In the genomic region with DNA sequence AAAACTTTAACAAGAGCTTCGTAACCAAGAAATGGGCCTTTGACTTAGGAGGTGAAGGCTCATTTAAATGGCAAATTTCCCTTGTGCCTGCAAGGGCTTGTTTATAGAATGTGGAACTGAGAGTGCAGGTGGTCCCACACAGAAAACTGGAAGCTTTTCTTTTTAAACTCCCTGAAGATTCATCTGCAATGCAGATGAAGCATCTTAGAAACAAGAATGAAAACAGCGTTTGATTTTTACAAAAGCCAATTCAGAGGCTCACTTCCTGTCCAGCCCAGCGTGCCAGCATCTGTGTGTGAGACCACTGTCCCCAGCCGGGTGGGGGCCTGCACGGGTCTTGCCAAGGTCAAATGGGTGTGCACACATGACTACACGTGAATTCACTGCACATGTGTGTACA, we compare ENCODE assay signal across 12 cellular contexts.
DNase-seq lines count a peak whose midpoint lies in the region; ATAC-seq lines count a peak whose summit lies in the region.
"Had no signal": no experiment of that assay in that cellular context is flagged by ENCODE, and none has a peak within 500 bp of the region (broad histone marks: within the 10 kb centered on the region; RNA-seq: fewer than 3 reads in every experiment).

No MANE protein-coding gene starts in this region.

- H3K4me1 Mint-ChIP-seq in activated naive CD4-positive, alpha-beta T cell treated with anti-CD3 and anti-CD28 coated beads, Interleukin-2, amount 10 ng/mL, durations not matched to agents 7 days and 5 days: peaks cover 5% of the 10 kb centered on the region

- no peak overlapping the region for H2BK12ac ChIP-seq in neuronal stem cell (ENCODE audit: low read length)

- no peaks in the 10 kb centered on the region for H3K9me3 Mint-ChIP-seq in activated naive CD4-positive, alpha-beta T cell treated with anti-CD3 and anti-CD28 coated beads, Interleukin-2, amount 10 ng/mL, durations not matched to agents 7 days and 5 days

- peak overlapping the region; percentile 15 for H2BK15ac ChIP-seq in neuronal stem cell (ENCODE audit: low read length)

- CTCF ChIA-PET in activated naive CD4-positive, alpha-beta T cell treated with anti-CD3 and anti-CD28 coated beads, Interleukin-2, amount 10 ng/mL, durations not matched to agents 7 days and 5 days (lab: Charles Lee): no interaction called here

- H3K27me3 ChIP-seq in Karpas-422 (ENCODE audit: low read length) (no peaks in the 10 kb centered on the region), neuronal stem cell (ENCODE audit: control insufficient read depth in 3 of 3, insufficient read depth in 3 of 3, low read depth in 1 of 3, low read length in 3 of 3) (no peaks in the 10 kb centered on the region)

- no peaks in the 10 kb centered on the region for H3K79me2 ChIP-seq in Karpas-422 (ENCODE audit: low read length)

- ATAC-seq in GM18861 (IDR thresholded peaks at IDR 0.05; ENCODE audit: unreplicated experiment) (peak; percentile 82), GM21786 (IDR thresholded peaks at IDR 0.05; ENCODE audit: unreplicated experiment) (peak; percentile 82)

- H3K4me1 ChIP-seq in Karpas-422 (ENCODE audit: low read length): peaks cover 35% of the 10 kb centered on the region
- H3K4me1 ChIP-seq in neuronal stem cell (ENCODE audit: control insufficient read depth in 2 of 2, insufficient read depth in 1 of 2, low read depth in 1 of 2, low read length in 2 of 2): peaks cover 27 to 81% of the 10 kb centered on the region in 2 donors

- no CpG with 5 or more reads among the region's 6 CpGs for WGBS in neuronal stem cell (ENCODE audit: extremely low coverage in 2 of 2, insufficient read length in 2 of 2, insufficient replicate concordance in 1 of 2), 2 donors

- no peak overlapping the region for H3K4ac ChIP-seq in neuronal stem cell (ENCODE audit: low read length)

- H2AFZ ChIP-seq in Karpas-422 (ENCODE audit: low read length): no peak overlapping the region
- H2AFZ ChIP-seq in neuronal stem cell (ENCODE audit: low read length): peak overlapping the region; percentile 38

- H3K4me3 ChIP-seq in Karpas-422 (ENCODE audit: low read length) (peak overlapping the region; percentile 54), neuronal stem cell (ENCODE audit: low read length in 2 of 2) (no peak overlapping the region)
- H3K4me3 ChIP-seq: mucosa of descending colon had no signal

- H3K9me2 ChIP-seq in Karpas-422 (replicated peaks; ENCODE audit: insufficient read depth, low read length): no peaks in the 10 kb centered on the region

- no peaks in the 10 kb centered on the region for H3K36me3 Mint-ChIP-seq in activated naive CD4-positive, alpha-beta T cell treated with anti-CD3 and anti-CD28 coated beads, Interleukin-2, amount 10 ng/mL, durations not matched to agents 7 days and 5 days

- H3K27ac Mint-ChIP-seq in activated naive CD4-positive, alpha-beta T cell treated with anti-CD3 and anti-CD28 coated beads, Interleukin-2, amount 10 ng/mL, durations not matched to agents 7 days and 5 days: no peak overlapping the region

- no peak overlapping the region for H3K4me3 Mint-ChIP-seq in activated naive CD4-positive, alpha-beta T cell treated with anti-CD3 and anti-CD28 coated beads, Interleukin-2, amount 10 ng/mL, durations not matched to agents 7 days and 5 days

- peak overlapping the region; percentile 34; the same call in 1 of the 2 replicates for H3K9ac ChIP-seq in Karpas-422 (ENCODE audit: low read length)
- no peak overlapping the region for H3K9ac ChIP-seq in neuronal stem cell (ENCODE audit: low read depth, low read length, poor library complexity)

- H2BK120ac ChIP-seq in neuronal stem cell (ENCODE audit: low read depth, low read length): no peak overlapping the region

- H3K9me3 ChIP-seq in Karpas-422 (ENCODE audit: low read length) (no peaks in the 10 kb centered on the region), neuronal stem cell (replicated peaks in 1 of 2; ENCODE audit: control insufficient read depth in 2 of 2, insufficient read depth in 1 of 2, low read depth in 1 of 2, low read length in 2 of 2) (no peaks in the 10 kb centered on the region)
- H3K9me3 ChIP-seq: mucosa of descending colon had no signal

- H3K79me1 ChIP-seq in neuronal stem cell (ENCODE audit: low read depth, low read length): no peaks in the 10 kb centered on the region

- no peaks in the 10 kb centered on the region for H3K36me3 ChIP-seq in Karpas-422 (ENCODE audit: insufficient read depth, low read length)
- no peaks in the 10 kb centered on the region for H3K36me3 ChIP-seq in neuronal stem cell (replicated peaks in 1 of 2; ENCODE audit: control insufficient read depth in 2 of 2, insufficient read depth in 2 of 2, low read length in 2 of 2)

- H3K27me3 Mint-ChIP-seq in activated naive CD4-positive, alpha-beta T cell treated with anti-CD3 and anti-CD28 coated beads, Interleukin-2, amount 10 ng/mL, durations not matched to agents 7 days and 5 days: peaks cover 45% of the 10 kb centered on the region

- no peak overlapping the region for H2BK5ac ChIP-seq in neuronal stem cell (ENCODE audit: low read length)

- H3K14ac ChIP-seq in neuronal stem cell (ENCODE audit: low read length): no peak overlapping the region

- no peak overlapping the region for H4K8ac ChIP-seq in neuronal stem cell (ENCODE audit: low read depth, low read length)

- H4K20me1 ChIP-seq in Karpas-422 (ENCODE audit: insufficient read depth, low read depth, low read length): no peaks in the 10 kb centered on the region

- H4K91ac ChIP-seq in neuronal stem cell (ENCODE audit: low read depth, low read length, poor library complexity): no peak overlapping the region

- H3K4me2 ChIP-seq in Karpas-422 (ENCODE audit: low read depth, low read length, poor library complexity, severe bottlenecking) (peak overlapping the region; percentile 71), neuronal stem cell (ENCODE audit: insufficient read depth, low read length, poor library complexity, severe bottlenecking) (no peak overlapping the region)

- H3K27ac ChIP-seq in Karpas-422 (ENCODE audit: low read length) (peak overlapping the region; percentile 60), neuronal stem cell (replicated peaks; ENCODE audit: low read length) (no peak overlapping the region)

- no peak overlapping the region for H2AK5ac ChIP-seq in neuronal stem cell (ENCODE audit: low read depth, low read length)

- DNase-seq in Karpas-422 (peak; percentile 81), neuronal stem cell (ENCODE audit: low spot score) (no peak), NCI-H345 (lab: John Stamatoyannopoulos, UW) (no peak), DMS153 treated with DMSO at 0.1 percent for 48 hours (lab: John Stamatoyannopoulos, UW; ENCODE audit: unreplicated experiment) (no peak), NCI-H187 treated with DMSO at 0.1 percent for 48 hours (lab: John Stamatoyannopoulos, UW) (no peak)
- no peak for DNase-seq in activated naive CD4-positive, alpha-beta T cell treated with anti-CD3 and anti-CD28 coated beads, Interleukin-2, amount 10 ng/mL, durations not matched to agents 7 days and 5 days
- DNase-seq: EL, erythroblast, IMR-90 had no signal

- no peak overlapping the region for H3K23ac ChIP-seq in neuronal stem cell (ENCODE audit: low read depth, low read length, poor library complexity)

- H3K18ac ChIP-seq in neuronal stem cell (ENCODE audit: low read length): no peak overlapping the region
